In the genomic region with DNA sequence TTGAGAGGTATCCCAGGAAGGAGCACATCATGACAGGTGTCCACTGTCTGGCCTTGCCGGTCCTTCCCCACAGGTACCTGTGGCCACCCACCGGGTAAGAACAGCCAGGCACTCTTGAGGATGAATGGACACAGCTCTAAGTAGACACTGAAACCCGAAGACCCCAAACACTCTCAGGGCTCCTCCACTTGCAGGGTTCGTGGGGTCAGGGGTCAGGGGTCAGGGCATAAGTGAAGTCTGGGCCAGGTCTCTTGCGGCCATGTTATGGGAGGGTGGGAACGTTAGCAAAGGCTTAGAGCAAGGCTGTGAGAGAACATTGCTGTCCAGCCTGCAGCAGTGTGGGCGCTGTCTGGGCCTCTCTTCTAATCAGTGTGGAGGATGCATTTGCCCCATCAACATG, we compare ENCODE assay signal across 2 cellular contexts.
TF ChIP-seq lines count a peak whose summit lies in the region.

No MANE protein-coding gene starts in this region.

TF ChIP-seq in liver, 16 proteins besides CTCF, POLR2A, EP300 and RAD21:
- TF ChIP-seq SP1 (IDR thresholded peaks at IDR 0.05) (no peak), ATF3 (IDR thresholded peaks at IDR 0.05) (no peak), FOXA2 (IDR thresholded peaks at IDR 0.05) (no peak), FOXA1 (IDR thresholded peaks at IDR 0.05) (no peak), YY1 (IDR thresholded peaks at IDR 0.05) (no peak), TAF1 (conservative IDR thresholded peaks at IDR 0.05) (no peak), RXRA (IDR thresholded peaks at IDR 0.05) (no peak), NR2F2 (IDR thresholded peaks at IDR 0.05) (no peak), HNF4G (IDR thresholded peaks at IDR 0.05) (no peak), EGR1 (IDR thresholded peaks at IDR 0.05; ENCODE audit: low read depth in 2 of 2) (no peak), HNF4A (conservative IDR thresholded peaks at IDR 0.05) (no peak), JUND (IDR thresholded peaks at IDR 0.05) (no peak), GABPA (IDR thresholded peaks at IDR 0.05 in 1 of 2, conservative IDR thresholded peaks at IDR 0.05 in 1 of 2) (no peak), MAX (IDR thresholded peaks at IDR 0.05) (no peak)
- TF ChIP-seq, protein P1, sequence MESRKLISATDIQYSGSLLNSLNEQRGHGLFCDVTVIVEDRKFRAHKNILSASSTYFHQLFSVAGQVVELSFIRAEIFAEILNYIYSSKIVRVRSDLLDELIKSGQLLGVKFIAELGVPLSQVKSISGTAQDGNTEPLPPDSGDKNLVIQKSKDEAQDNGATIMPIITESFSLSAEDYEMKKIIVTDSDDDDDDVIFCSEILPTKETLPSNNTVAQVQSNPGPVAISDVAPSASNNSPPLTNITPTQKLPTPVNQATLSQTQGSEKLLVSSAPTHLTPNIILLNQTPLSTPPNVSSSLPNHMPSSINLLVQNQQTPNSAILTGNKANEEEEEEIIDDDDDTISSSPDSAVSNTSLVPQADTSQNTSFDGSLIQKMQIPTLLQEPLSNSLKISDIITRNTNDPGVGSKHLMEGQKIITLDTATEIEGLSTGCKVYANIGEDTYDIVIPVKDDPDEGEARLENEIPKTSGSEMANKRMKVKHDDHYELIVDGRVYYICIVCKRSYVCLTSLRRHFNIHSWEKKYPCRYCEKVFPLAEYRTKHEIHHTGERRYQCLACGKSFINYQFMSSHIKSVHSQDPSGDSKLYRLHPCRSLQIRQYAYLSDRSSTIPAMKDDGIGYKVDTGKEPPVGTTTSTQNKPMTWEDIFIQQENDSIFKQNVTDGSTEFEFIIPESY (IDR thresholded peaks at IDR 0.05) = no peak
- TF ChIP-seq, protein P2, sequence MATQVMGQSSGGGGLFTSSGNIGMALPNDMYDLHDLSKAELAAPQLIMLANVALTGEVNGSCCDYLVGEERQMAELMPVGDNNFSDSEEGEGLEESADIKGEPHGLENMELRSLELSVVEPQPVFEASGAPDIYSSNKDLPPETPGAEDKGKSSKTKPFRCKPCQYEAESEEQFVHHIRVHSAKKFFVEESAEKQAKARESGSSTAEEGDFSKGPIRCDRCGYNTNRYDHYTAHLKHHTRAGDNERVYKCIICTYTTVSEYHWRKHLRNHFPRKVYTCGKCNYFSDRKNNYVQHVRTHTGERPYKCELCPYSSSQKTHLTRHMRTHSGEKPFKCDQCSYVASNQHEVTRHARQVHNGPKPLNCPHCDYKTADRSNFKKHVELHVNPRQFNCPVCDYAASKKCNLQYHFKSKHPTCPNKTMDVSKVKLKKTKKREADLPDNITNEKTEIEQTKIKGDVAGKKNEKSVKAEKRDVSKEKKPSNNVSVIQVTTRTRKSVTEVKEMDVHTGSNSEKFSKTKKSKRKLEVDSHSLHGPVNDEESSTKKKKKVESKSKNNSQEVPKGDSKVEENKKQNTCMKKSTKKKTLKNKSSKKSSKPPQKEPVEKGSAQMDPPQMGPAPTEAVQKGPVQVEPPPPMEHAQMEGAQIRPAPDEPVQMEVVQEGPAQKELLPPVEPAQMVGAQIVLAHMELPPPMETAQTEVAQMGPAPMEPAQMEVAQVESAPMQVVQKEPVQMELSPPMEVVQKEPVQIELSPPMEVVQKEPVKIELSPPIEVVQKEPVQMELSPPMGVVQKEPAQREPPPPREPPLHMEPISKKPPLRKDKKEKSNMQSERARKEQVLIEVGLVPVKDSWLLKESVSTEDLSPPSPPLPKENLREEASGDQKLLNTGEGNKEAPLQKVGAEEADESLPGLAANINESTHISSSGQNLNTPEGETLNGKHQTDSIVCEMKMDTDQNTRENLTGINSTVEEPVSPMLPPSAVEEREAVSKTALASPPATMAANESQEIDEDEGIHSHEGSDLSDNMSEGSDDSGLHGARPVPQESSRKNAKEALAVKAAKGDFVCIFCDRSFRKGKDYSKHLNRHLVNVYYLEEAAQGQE (IDR thresholded peaks at IDR 0.05) = no peak

TF ChIP-seq in HepG2, 621 proteins besides CTCF, POLR2A, EP300 and RAD21:
- TF ChIP-seq E2F5 (CRISPR knock-in tag; conservative IDR thresholded peaks at IDR 0.05) (no peak), ZBTB8A (CRISPR knock-in tag; IDR thresholded peaks at IDR 0.05; ENCODE audit: borderline replicate concordance, low read depth) (no peak), ZNF264 (CRISPR knock-in tag; IDR thresholded peaks at IDR 0.05) (no peak), MATR3 (CRISPR knock-in tag; IDR thresholded peaks at IDR 0.05) (no peak)
- TF ChIP-seq, protein P3, sequence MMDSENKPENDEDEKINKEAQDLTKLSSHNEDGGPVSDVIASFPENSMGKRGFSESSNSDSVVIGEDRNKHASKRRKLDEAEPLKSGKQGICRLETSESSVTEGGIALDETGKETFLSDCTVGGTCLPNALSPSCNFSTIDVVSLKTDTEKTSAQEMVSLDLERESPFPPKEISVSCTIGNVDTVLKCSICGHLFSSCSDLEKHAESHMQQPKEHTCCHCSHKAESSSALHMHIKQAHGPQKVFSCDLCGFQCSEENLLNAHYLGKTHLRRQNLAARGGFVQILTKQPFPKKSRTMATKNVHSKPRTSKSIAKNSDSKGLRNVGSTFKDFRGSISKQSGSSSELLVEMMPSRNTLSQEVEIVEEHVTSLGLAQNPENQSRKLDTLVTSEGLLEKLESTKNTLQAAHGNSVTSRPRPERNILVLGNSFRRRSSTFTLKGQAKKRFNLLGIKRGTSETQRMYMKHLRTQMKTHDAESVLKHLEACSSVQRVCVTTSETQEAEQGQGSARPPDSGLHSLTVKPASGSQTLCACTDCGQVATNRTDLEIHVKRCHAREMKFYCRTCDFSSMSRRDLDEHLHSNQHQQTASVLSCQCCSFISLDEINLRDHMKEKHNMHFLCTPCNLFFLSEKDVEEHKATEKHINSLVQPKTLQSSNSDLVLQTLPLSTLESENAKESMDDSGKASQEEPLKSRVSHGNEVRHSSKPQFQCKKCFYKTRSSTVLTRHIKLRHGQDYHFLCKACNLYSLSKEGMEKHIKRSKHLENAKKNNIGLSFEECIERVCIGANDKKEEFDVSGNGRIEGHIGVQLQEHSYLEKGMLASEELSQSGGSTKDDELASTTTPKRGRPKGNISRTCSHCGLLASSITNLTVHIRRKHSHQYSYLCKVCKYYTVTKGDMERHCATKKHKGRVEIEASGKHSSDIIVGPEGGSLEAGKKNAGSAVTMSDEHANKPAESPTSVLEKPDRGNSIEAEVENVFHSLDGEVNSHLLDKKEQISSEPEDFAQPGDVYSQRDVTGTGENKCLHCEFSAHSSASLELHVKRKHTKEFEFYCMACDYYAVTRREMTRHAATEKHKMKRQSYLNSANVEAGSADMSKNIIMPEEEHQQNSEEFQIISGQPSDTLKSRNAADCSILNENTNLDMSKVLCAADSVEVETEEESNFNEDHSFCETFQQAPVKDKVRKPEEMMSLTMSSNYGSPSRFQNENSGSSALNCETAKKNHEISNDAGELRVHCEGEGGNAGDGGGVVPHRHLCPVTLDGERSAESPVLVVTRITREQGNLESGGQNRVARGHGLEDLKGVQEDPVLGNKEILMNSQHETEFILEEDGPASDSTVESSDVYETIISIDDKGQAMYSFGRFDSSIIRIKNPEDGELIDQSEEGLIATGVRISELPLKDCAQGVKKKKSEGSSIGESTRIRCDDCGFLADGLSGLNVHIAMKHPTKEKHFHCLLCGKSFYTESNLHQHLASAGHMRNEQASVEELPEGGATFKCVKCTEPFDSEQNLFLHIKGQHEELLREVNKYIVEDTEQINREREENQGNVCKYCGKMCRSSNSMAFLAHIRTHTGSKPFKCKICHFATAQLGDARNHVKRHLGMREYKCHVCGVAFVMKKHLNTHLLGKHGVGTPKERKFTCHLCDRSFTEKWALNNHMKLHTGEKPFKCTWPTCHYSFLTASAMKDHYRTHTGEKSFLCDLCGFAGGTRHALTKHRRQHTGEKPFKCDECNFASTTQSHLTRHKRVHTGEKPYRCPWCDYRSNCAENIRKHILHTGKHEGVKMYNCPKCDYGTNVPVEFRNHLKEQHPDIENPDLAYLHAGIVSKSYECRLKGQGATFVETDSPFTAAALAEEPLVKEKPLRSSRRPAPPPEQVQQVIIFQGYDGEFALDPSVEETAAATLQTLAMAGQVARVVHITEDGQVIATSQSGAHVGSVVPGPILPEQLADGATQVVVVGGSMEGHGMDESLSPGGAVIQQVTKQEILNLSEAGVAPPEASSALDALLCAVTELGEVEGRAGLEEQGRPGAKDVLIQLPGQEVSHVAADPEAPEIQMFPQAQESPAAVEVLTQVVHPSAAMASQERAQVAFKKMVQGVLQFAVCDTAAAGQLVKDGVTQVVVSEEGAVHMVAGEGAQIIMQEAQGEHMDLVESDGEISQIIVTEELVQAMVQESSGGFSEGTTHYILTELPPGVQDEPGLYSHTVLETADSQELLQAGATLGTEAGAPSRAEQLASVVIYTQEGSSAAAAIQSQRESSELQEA (CRISPR knock-in tag; IDR thresholded peaks at IDR 0.05; ENCODE audit: not compliant biosample characterization) = no peak
